Comparison of ENCODE assay signal across 10 cellular contexts in genomic region chr9:128180001-128180400, GRCh38. TPM values are rescaled to one million over a fixed set of nuclear protein-coding genes. Genes with fewer than 3 reads are reported as not detected.
"Had no signal": no experiment of that assay in that cellular context is flagged by ENCODE, and none has a peak within 500 bp of the region (broad histone marks: within the 10 kb centered on the region; RNA-seq: fewer than 3 reads in every experiment).

No MANE protein-coding gene starts in this region.

- H3K4me1 ChIP-seq: HAP-1 had no signal

- ATAC-seq: HCT116, HepG2 had no signal

- H3K4me2 ChIP-seq: KMS-11 had no signal

- H3K9me3 ChIP-seq: HAP-1 had no signal

- H3K27ac ChIP-seq: GM23248, HL-60, KMS-11 had no signal

- H3K9ac ChIP-seq: GM23248, KMS-11 had no signal

- DNase-seq: GM23248, GOT3, H7, KBM-7 had no signal

- H3K4me3 ChIP-seq: GM23248, HAP-1 had no signal

- H2AFZ ChIP-seq: GM23248 had no signal

RNA-seq across cellular contexts. Expression of gene LCN2, which starts 30.7 kb away (rescaled TPM):
- total RNA-seq: GM23248, H7, HT1080 had no signal
- polyA plus RNA-seq: GM23248 had no signal
